9 cellular contexts compared by ENCODE assay signal in the genomic region with DNA sequence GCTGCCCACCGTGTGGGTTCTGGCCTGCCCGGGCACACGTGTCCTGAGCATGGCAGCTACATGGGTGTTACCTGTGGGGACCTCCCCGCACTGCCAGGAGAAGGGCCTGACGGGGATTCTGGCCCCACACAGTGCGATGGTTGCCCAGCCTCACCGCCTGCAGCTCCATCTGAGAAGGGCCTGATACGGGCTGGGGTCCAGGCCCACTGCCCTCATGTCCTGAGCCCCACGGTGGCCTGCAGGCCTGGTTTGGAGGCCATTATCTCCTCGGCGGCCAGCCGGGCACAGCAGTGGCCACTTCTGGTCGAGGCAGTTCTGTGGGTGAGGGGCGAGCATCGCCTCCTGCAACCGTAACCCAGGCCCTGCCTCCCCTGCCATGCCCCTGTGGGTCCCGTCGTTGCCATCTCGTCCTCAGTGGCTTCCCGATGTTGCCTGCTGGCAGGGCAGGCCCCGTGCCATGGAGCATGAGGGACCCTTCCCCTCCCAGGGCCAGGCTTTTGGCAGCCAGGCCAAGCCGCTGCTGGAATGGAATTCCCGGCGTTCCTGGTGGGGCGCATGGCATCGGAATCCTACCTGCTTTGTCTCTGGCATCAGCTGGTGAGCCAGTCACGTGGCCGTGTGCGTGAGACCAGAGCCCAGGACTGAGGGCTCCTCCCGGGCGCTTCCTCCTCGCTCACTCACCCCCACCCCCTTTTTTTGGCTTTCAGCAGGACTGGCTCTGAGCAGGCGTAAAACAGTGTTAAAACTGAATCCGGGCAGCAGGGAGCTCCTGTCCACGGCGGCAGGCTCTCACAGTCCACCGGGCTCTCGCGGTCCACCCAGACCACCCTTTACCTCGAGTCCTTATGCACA.
DNase-seq lines count a peak whose midpoint lies in the region; ATAC-seq and TF ChIP-seq lines count a peak whose summit lies in the region.
"Had no signal": no experiment of that assay in that cellular context is flagged by ENCODE, and none has a peak within 500 bp of the region (broad histone marks: within the 10 kb centered on the region; RNA-seq: fewer than 3 reads in every experiment).

No MANE protein-coding gene starts in this region.

- DNase-seq in AG09319 (ENCODE audit: extremely low read depth, low read depth) (peak; percentile 67), LoVo (ENCODE audit: low spot score) (peak; percentile 90), colonic mucosa (no peak), mucosa of gallbladder (ENCODE audit: low spot score) (peak; percentile 74), HuH-7.5 (ENCODE audit: low spot score) (no peak)
- no peak for DNase-seq in activated CD4-positive, CD25-positive, alpha-beta regulatory T cell treated with anti-CD3 and anti-CD28 coated beads, Interleukin-2, amount 50 U/mL, for 72 hours
- DNase-seq in effector CD4-positive, alpha-beta T cell: no peak

- TF ChIP-seq CTCF in AG09319 (IDR thresholded peaks at IDR 0.05; ENCODE audit: low read depth, low read length) (no peak), colonic mucosa (IDR thresholded peaks at IDR 0.05) (no peak)

- no peak overlapping the region for H3K4me3 ChIP-seq in colonic mucosa

- H3K9ac ChIP-seq in colonic mucosa (ENCODE audit: low read depth in 2 of 2, low read length in 2 of 2): peak overlapping the region; percentile 56 to 61

- no peaks in the 10 kb centered on the region for H3K9me3 ChIP-seq in colonic mucosa

- no peak for ATAC-seq in GM18511 (IDR thresholded peaks at IDR 0.05; ENCODE audit: unreplicated experiment)
- ATAC-seq: activated naive CD4-positive, alpha-beta T cell treated with anti-CD3 and anti-CD28 coated beads, Interleukin-2, amount 50 U/mL, for 72 hours had no signal

- peaks cover 42% of the 10 kb centered on the region for H3K4me1 ChIP-seq in colonic mucosa

- intact Hi-C loops in colonic mucosa (cut with DNase I): no loop called here

- no peaks in the 10 kb centered on the region for H3K27me3 ChIP-seq in colonic mucosa

- H3K27ac ChIP-seq in colonic mucosa: peak overlapping the region; percentile 99

- no peaks in the 10 kb centered on the region for H3K36me3 ChIP-seq in colonic mucosa

Comparison
In these comparisons a context has a peak if more than half of its experiments do, and no peak if none do; other contexts are left out.
1. DNase-seq: peak in AG09319 (single experiment), LoVo (single experiment) and mucosa of gallbladder (single experiment); none in colonic mucosa (single experiment), activated CD4-positive, CD25-positive, alpha-beta regulatory T cell treated with anti-CD3 and anti-CD28 coated beads, Interleukin-2, amount 50 U/mL, for 72 hours (single experiment), effector CD4-positive, alpha-beta T cell (single experiment) and HuH-7.5 (single experiment).